Comparison of ENCODE assay signal across 17 cellular contexts in genomic region chr4:38454284-38454683, GRCh38.
DNase-seq lines count a peak whose midpoint lies in the region; ATAC-seq, FAIRE-seq and TF ChIP-seq lines count a peak whose summit lies in the region.
"Had no signal": no experiment of that assay in that cellular context is flagged by ENCODE, and none has a peak within 500 bp of the region (broad histone marks: within the 10 kb centered on the region; RNA-seq: fewer than 3 reads in every experiment).

No MANE protein-coding gene starts in this region.

- no peak for DNase-seq in CD4-positive, alpha-beta T cell
- DNase-seq in GM18507 (ENCODE audit: extremely low spot score, insufficient read length, low read depth): no peak
- DNase-seq in stimulated activated effector memory CD8-positive, alpha-beta T cell treated with anti-CD3 and anti-CD28 coated beads, Interleukin-12 subunit alpha, Interleukin-12 subunit beta, amount 100 ng/mL, for 72 hours (ENCODE audit: low spot score in 2 of 2): no peak
- DNase-seq in NCI-H446 treated with DMSO at 0.1 percent for 48 hours (lab: John Stamatoyannopoulos, UW): no peak
- DNase-seq in NCI-H446 (lab: John Stamatoyannopoulos, UW): no peak
- DNase-seq: Caco-2; CD8-positive, alpha-beta memory T cell; DND-41; GF-D8; GM23248 had no signal

- no peaks in the 10 kb centered on the region for H3K27me3 Mint-ChIP-seq in CD4-positive, alpha-beta T cell
- H3K27me3 Mint-ChIP-seq in activated naive CD8-positive, alpha-beta T cell: no peaks in the 10 kb centered on the region

- peaks cover 40% of the 10 kb centered on the region for H3K4me1 Mint-ChIP-seq in CD4-positive, alpha-beta T cell (ENCODE audit: low read depth)
- H3K4me1 Mint-ChIP-seq in activated naive CD8-positive, alpha-beta T cell (ENCODE audit: low read depth): peaks cover 50% of the 10 kb centered on the region
- H3K4me1 Mint-ChIP-seq in stimulated activated effector memory CD8-positive, alpha-beta T cell treated with anti-CD3 and anti-CD28 coated beads, Interleukin-12 subunit alpha, Interleukin-12 subunit beta, amount 100 ng/mL, for 72 hours: peaks cover 52% of the 10 kb centered on the region

- no peaks in the 10 kb centered on the region for H3K9me3 ChIP-seq in CD4-positive, alpha-beta T cell (ENCODE audit: control insufficient read depth, low read length)
- H3K9me3 ChIP-seq: A549, Caco-2 had no signal

- H3K4me3 Mint-ChIP-seq in CD4-positive, alpha-beta T cell: no peak overlapping the region
- H3K4me3 Mint-ChIP-seq in activated naive CD8-positive, alpha-beta T cell: peak overlapping the region; percentile 33
- peak overlapping the region; percentile 34 for H3K4me3 Mint-ChIP-seq in stimulated activated effector memory CD8-positive, alpha-beta T cell treated with anti-CD3 and anti-CD28 coated beads, Interleukin-12 subunit alpha, Interleukin-12 subunit beta, amount 100 ng/mL, for 72 hours
- H3K4me3 Mint-ChIP-seq: CD14-positive monocyte had no signal

- no peak for TF ChIP-seq CTCF in CD4-positive, alpha-beta T cell (IDR thresholded peaks at IDR 0.05)

- H3K27ac Mint-ChIP-seq in CD4-positive, alpha-beta T cell: peak overlapping the region; percentile 19
- H3K27ac Mint-ChIP-seq in activated naive CD8-positive, alpha-beta T cell: peak overlapping the region; percentile 48
- H3K27ac Mint-ChIP-seq in stimulated activated effector memory CD8-positive, alpha-beta T cell treated with anti-CD3 and anti-CD28 coated beads, Interleukin-12 subunit alpha, Interleukin-12 subunit beta, amount 100 ng/mL, for 72 hours: no peak overlapping the region

- FAIRE-seq in GM18507 (lab: Jason Lieb, UNC): peak; percentile 12
- FAIRE-seq: A549, H54, HTR-8/SVneo had no signal

- intact Hi-C loops in CD4-positive, alpha-beta T cell (cut with DNase I, micrococcal nuclease): no loop called here

- H3K9me3 Mint-ChIP-seq in CD4-positive, alpha-beta T cell: no peaks in the 10 kb centered on the region
- H3K9me3 Mint-ChIP-seq in activated naive CD8-positive, alpha-beta T cell (ENCODE audit: low read depth): no peaks in the 10 kb centered on the region
- H3K9me3 Mint-ChIP-seq in stimulated activated effector memory CD8-positive, alpha-beta T cell treated with anti-CD3 and anti-CD28 coated beads, Interleukin-12 subunit alpha, Interleukin-12 subunit beta, amount 100 ng/mL, for 72 hours: no peaks in the 10 kb centered on the region

- CTCF ChIA-PET in CD4-positive, alpha-beta T cell (lab: Charles Lee): no interaction called here

- H3K27ac ChIP-seq in CD4-positive, alpha-beta T cell (ENCODE audit: low read depth, low read length): no peak overlapping the region
- H3K27ac ChIP-seq: A549, GM23248 had no signal

- H3K27me3 ChIP-seq in CD4-positive, alpha-beta T cell (ENCODE audit: control insufficient read depth, insufficient read depth, low read length): no peaks in the 10 kb centered on the region

- H3K36me3 Mint-ChIP-seq in CD4-positive, alpha-beta T cell (ENCODE audit: low read depth): peaks cover 3% of the 10 kb centered on the region
- peaks cover 10% of the 10 kb centered on the region for H3K36me3 Mint-ChIP-seq in activated naive CD8-positive, alpha-beta T cell
- peaks cover 9% of the 10 kb centered on the region for H3K36me3 Mint-ChIP-seq in stimulated activated effector memory CD8-positive, alpha-beta T cell treated with anti-CD3 and anti-CD28 coated beads, Interleukin-12 subunit alpha, Interleukin-12 subunit beta, amount 100 ng/mL, for 72 hours
- H3K36me3 Mint-ChIP-seq: CD14-positive monocyte had no signal

- ATAC-seq in CD4-positive, alpha-beta T cell (ENCODE audit: poor library complexity): no peak
- ATAC-seq in stimulated activated effector memory CD8-positive, alpha-beta T cell treated with anti-CD3 and anti-CD28 coated beads, Interleukin-12 subunit alpha, Interleukin-12 subunit beta, amount 100 ng/mL, for 72 hours: peak; percentile 42
- ATAC-seq: A549, HCT116, HepG2 had no signal

- POLR2A ChIA-PET in CD4-positive, alpha-beta T cell (lab: Charles Lee): no interaction called here
